In genomic region chr20:24084281-24084680, GRCh38 we compare ENCODE assay signal across 20 cellular contexts.
"Had no signal": no experiment of that assay in that cellular context is flagged by ENCODE, and none has a peak within 500 bp of the region (broad histone marks: within the 10 kb centered on the region; RNA-seq: fewer than 3 reads in every experiment).

No MANE protein-coding gene starts in this region.

- H3K36me3 ChIP-seq: colonic mucosa, gastrocnemius medialis, heart right ventricle, left lung, lower lobe of right lung had no signal

- H3K4me1 ChIP-seq: colonic mucosa, foreskin keratinocyte, gastrocnemius medialis, heart right ventricle, left lung, lower lobe of right lung had no signal

- H3K27ac ChIP-seq: colonic mucosa, epithelial cell of prostate, foreskin keratinocyte, gastrocnemius medialis, heart right ventricle, left lung, lower lobe of right lung had no signal

- H3K4me3 ChIP-seq: colonic mucosa, gastrocnemius medialis, heart right ventricle, left lung, lower lobe of right lung, mucosa of descending colon had no signal

- H3K27me3 ChIP-seq: colonic mucosa, gastrocnemius medialis, left lung had no signal

- DNase-seq: colonic mucosa; cortex of kidney; effector CD8-positive, alpha-beta T cell; effector memory CD8-positive, alpha-beta T cell; endodermal cell; erythroblast; foreskin keratinocyte; gastrocnemius medialis; glutamatergic neuron; head of caudate nucleus; heart right ventricle; hippocampal formation; left cardiac atrium; left lung; left ventricle myocardium superior; lower lobe of right lung; mesenchymal stem cell; mucosa of descending colon; naive B cell had no signal

- H3K9me3 ChIP-seq: colonic mucosa, gastrocnemius medialis, heart right ventricle, left lung, lower lobe of right lung, mucosa of descending colon had no signal
